ENCODE assay signal across 14 cellular contexts in genomic region chr15:55248895-55249294, GRCh38. TPM values are rescaled to one million over a fixed set of nuclear protein-coding genes. Genes with fewer than 3 reads are reported as not detected.
DNase-seq lines count a peak whose midpoint lies in the region; ATAC-seq and TF ChIP-seq lines count a peak whose summit lies in the region.
"Had no signal": no experiment of that assay in that cellular context is flagged by ENCODE, and none has a peak within 500 bp of the region (broad histone marks: within the 10 kb centered on the region; RNA-seq: fewer than 3 reads in every experiment).

No MANE protein-coding gene starts in this region.

- H3K27me3 ChIP-seq in HL-60 (ENCODE audit: insufficient read depth, poor library complexity, severe bottlenecking) (no peaks in the 10 kb centered on the region), left lung (no peaks in the 10 kb centered on the region), transverse colon (no peaks in the 10 kb centered on the region)

- peaks cover 87% of the 10 kb centered on the region for H3K4me1 Mint-ChIP-seq in activated CD8-positive, alpha-beta memory T cell treated with anti-CD3 and anti-CD28 coated beads, Interleukin-2, amount 10 ng/mL, durations not matched to agents 7 days and 5 days
- peaks cover 77% of the 10 kb centered on the region for H3K4me1 Mint-ChIP-seq in activated CD4-positive, alpha-beta memory T cell treated with anti-CD3 and anti-CD28 coated beads for 36 hours (ENCODE audit: low read depth)

- no peak overlapping the region for H3K4me3 Mint-ChIP-seq in activated CD8-positive, alpha-beta memory T cell treated with anti-CD3 and anti-CD28 coated beads, Interleukin-2, amount 10 ng/mL, durations not matched to agents 7 days and 5 days
- H3K4me3 Mint-ChIP-seq in activated CD4-positive, alpha-beta memory T cell treated with anti-CD3 and anti-CD28 coated beads for 36 hours = no peak overlapping the region
- H3K4me3 Mint-ChIP-seq: B cell; CD8-positive, alpha-beta T cell had no signal

- no peak for TF ChIP-seq POLR2A in transverse colon (IDR thresholded peaks at IDR 0.05)

- H3K4me1 ChIP-seq in left lung = peaks cover 23 to 89% of the 10 kb centered on the region in 2 donors
- H3K4me1 ChIP-seq in transverse colon = peaks cover 17 to 57% (median 24%) of the 10 kb centered on the region in 4 donors

- peak overlapping the region; percentile 13 for H3K27ac Mint-ChIP-seq in activated CD8-positive, alpha-beta memory T cell treated with anti-CD3 and anti-CD28 coated beads, Interleukin-2, amount 10 ng/mL, durations not matched to agents 7 days and 5 days
- H3K27ac Mint-ChIP-seq in activated CD4-positive, alpha-beta memory T cell treated with anti-CD3 and anti-CD28 coated beads for 36 hours = no peak overlapping the region
- H3K27ac Mint-ChIP-seq: B cell had no signal

- intact Hi-C loops in left lung (cut with DNase I) = no loop called here
- intact Hi-C loops in transverse colon (cut with DNase I; ENCODE audit: low total_unique reads) = no loop called here
- intact Hi-C loops in activated CD4-positive, alpha-beta memory T cell treated with anti-CD3 and anti-CD28 coated beads for 36 hours (cut with micrococcal nuclease) = no loop called here

- no peak for TF ChIP-seq EP300 in transverse colon (IDR thresholded peaks at IDR 0.05; ENCODE audit: low read depth)

- in situ Hi-C loops in transverse colon (cut with MboI; ENCODE audit: low pct_ligation_motif_present in 1 of 4, low pct_unique_long_range_greater_than_20kb in 1 of 4, low sequenced_read_pairs in 3 of 4) = no loop called here

- H3K9me3 ChIP-seq in left lung = no peaks in the 10 kb centered on the region
- H3K9me3 ChIP-seq in transverse colon = no peaks in the 10 kb centered on the region

- H3K36me3 ChIP-seq in left lung = no peaks in the 10 kb centered on the region
- no peaks in the 10 kb centered on the region for H3K36me3 ChIP-seq in transverse colon

- no peaks in the 10 kb centered on the region for H3K27me3 Mint-ChIP-seq in activated CD8-positive, alpha-beta memory T cell treated with anti-CD3 and anti-CD28 coated beads, Interleukin-2, amount 10 ng/mL, durations not matched to agents 7 days and 5 days
- no peaks in the 10 kb centered on the region for H3K27me3 Mint-ChIP-seq in activated CD4-positive, alpha-beta memory T cell treated with anti-CD3 and anti-CD28 coated beads for 36 hours
- H3K27me3 Mint-ChIP-seq: B cell had no signal

- WGBS in transverse colon (ENCODE audit: low coverage in 1 of 2), 2 donors = 50 to 73% methylated on average over 1 of the region's 1 CpG

- POLR2A ChIA-PET in activated CD4-positive, alpha-beta memory T cell treated with anti-CD3 and anti-CD28 coated beads for 36 hours (lab: Charles Lee) = no interaction called here

- H3K27ac ChIP-seq in HL-60 (replicated peaks) (peak overlapping the region; percentile 94), left lung (peak overlapping the region in 1 of 2 donors; percentile 88), transverse colon (peak overlapping the region; percentile 7 to 73 (median 48))

- DNase-seq in activated CD8-positive, alpha-beta memory T cell treated with anti-CD3 and anti-CD28 coated beads, Interleukin-2, amount 10 ng/mL, durations not matched to agents 7 days and 5 days = no peak
- DNase-seq in activated CD8-positive, alpha-beta memory T cell treated with anti-CD3 and anti-CD28 coated beads, Interleukin-2, amount 50 U/mL, for 4 hours = no peak
- DNase-seq in HL-60 (ENCODE audit: low read depth in 1 of 2, low spot score in 1 of 2) = no peak
- DNase-seq in left lung = no peak
- DNase-seq in transverse colon = no peak
- no peak for DNase-seq in activated CD4-positive, alpha-beta memory T cell treated with anti-CD3 and anti-CD28 coated beads for 36 hours
- no peak for DNase-seq in kidney glomerular epithelial cell (lab: John Stamatoyannopoulos, UW)
- DNase-seq: CD8-positive, alpha-beta T cell; NCI-H1436 treated with DMSO at 0.1 percent for 48 hours; NCI-H2081; SHP77 treated with DMSO at 0.1 percent for 48 hours had no signal

- H3K36me3 Mint-ChIP-seq in activated CD8-positive, alpha-beta memory T cell treated with anti-CD3 and anti-CD28 coated beads, Interleukin-2, amount 10 ng/mL, durations not matched to agents 7 days and 5 days = peaks cover 55% of the 10 kb centered on the region
- H3K36me3 Mint-ChIP-seq in activated CD4-positive, alpha-beta memory T cell treated with anti-CD3 and anti-CD28 coated beads for 36 hours = peaks cover 43% of the 10 kb centered on the region

- no peak for ATAC-seq in activated CD8-positive, alpha-beta memory T cell treated with anti-CD3 and anti-CD28 coated beads, Interleukin-2, amount 10 ng/mL, durations not matched to agents 7 days and 5 days
- peak; percentile 24 for ATAC-seq in left lung
- no peak for ATAC-seq in HG02870 (IDR thresholded peaks at IDR 0.05; ENCODE audit: unreplicated experiment)
- ATAC-seq: CD8-positive, alpha-beta T cell; K562 had no signal

- TF ChIP-seq CTCF in HL-60 (IDR thresholded peaks at IDR 0.05; ENCODE audit: insufficient read depth, low read length) (no peak), left lung (IDR thresholded peaks at IDR 0.05) (no peak), transverse colon (IDR thresholded peaks at IDR 0.05) (no peak)

- CTCF ChIA-PET in activated CD8-positive, alpha-beta memory T cell treated with anti-CD3 and anti-CD28 coated beads, Interleukin-2, amount 10 ng/mL, durations not matched to agents 7 days and 5 days (lab: Charles Lee) = interaction anchor here (1.8 kb wide), 1 partner anchor 21 kb away, joined by 4 read pairs; no protein-coding TSS in a partner anchor
- CTCF ChIA-PET in activated CD4-positive, alpha-beta memory T cell treated with anti-CD3 and anti-CD28 coated beads for 36 hours (lab: Charles Lee) = no interaction called here

- H3K4me3 ChIP-seq in HL-60 (replicated peaks; ENCODE audit: insufficient read depth, low read length) (no peak overlapping the region), left lung (no peak overlapping the region), transverse colon (no peak overlapping the region)
- H3K4me3 ChIP-seq: K562 had no signal

- H3K9me3 Mint-ChIP-seq in activated CD8-positive, alpha-beta memory T cell treated with anti-CD3 and anti-CD28 coated beads, Interleukin-2, amount 10 ng/mL, durations not matched to agents 7 days and 5 days (ENCODE audit: low read depth) = no peaks in the 10 kb centered on the region
- H3K9me3 Mint-ChIP-seq in activated CD4-positive, alpha-beta memory T cell treated with anti-CD3 and anti-CD28 coated beads for 36 hours = no peaks in the 10 kb centered on the region
- H3K9me3 Mint-ChIP-seq: CD8-positive, alpha-beta T cell had no signal

RNA-seq across cellular contexts. Expression of gene RAB27A, which starts 40.7 kb away (rescaled TPM):
- 100 to 1,000 TPM; 136 to 149 TPM for total RNA-seq in activated CD8-positive, alpha-beta memory T cell treated with anti-CD3 and anti-CD28 coated beads, Interleukin-2, amount 10 ng/mL, durations not matched to agents 7 days and 5 days
- total RNA-seq in left lung = 10 to 100 TPM; 58.1 to 85.7 TPM
- 10 to 100 TPM in 3 of 4 donors, 1 to 10 TPM in 1; 9.4 to 65.7 (median 24.1) TPM for total RNA-seq in transverse colon
- 100 to 1,000 TPM; 216 to 217 TPM for total RNA-seq in activated CD4-positive, alpha-beta memory T cell treated with anti-CD3 and anti-CD28 coated beads for 36 hours

RNA-seq across cellular contexts. Expression of gene RSL24D1, which starts 52.2 kb away (rescaled TPM):
- 10 to 100 TPM; 79.1 to 94.2 TPM for total RNA-seq in activated CD8-positive, alpha-beta memory T cell treated with anti-CD3 and anti-CD28 coated beads, Interleukin-2, amount 10 ng/mL, durations not matched to agents 7 days and 5 days
- total RNA-seq in left lung (10 to 100 TPM; 43.5 to 55.1 TPM), transverse colon (10 to 100 TPM; 10.1 to 65.3 (median 29.9) TPM)
- 100 to 1,000 TPM; 157 to 163 TPM for total RNA-seq in activated CD4-positive, alpha-beta memory T cell treated with anti-CD3 and anti-CD28 coated beads for 36 hours
